In the genomic region with DNA sequence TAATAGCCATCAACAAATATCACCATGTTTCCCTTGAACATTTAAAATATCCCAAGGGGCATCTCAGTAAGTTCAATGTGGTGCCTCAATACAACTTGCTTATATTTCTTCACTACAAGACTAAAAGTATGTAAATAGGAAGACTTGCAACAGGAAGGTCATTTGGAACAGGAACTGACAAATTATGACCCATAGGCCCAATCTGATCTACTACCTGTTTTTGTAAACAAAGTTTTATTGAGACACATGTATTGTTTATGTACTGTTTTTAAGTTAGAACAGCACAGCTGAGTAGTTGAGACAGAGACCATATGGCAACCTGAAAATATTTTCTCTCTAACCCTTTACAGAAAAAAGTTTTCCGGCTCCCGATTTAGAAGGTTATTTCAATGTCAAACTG, we compare ENCODE assay signal across 26 cellular contexts.
"Had no signal": no experiment of that assay in that cellular context is flagged by ENCODE, and none has a peak within 500 bp of the region (broad histone marks: within the 10 kb centered on the region; RNA-seq: fewer than 3 reads in every experiment).

No MANE protein-coding gene starts in this region.

- H3K4me3 ChIP-seq: coronary artery, gastroesophageal sphincter, heart right ventricle had no signal

- ATAC-seq: activated T-cell treated with anti-CD3 and anti-CD28 coated beads, Interleukin-2, amount 50 U/mL, for 4 hours; activated T-helper 17 cell treated with anti-CD3 and anti-CD28 coated beads, Interleukin-2, amount 50 U/mL, for 72 hours; effector memory CD8-positive, alpha-beta T cell; esophagus mucosa; foreskin keratinocyte; gastroesophageal sphincter; heart right ventricle; T-helper 17 cell had no signal

- DNase-seq: activated CD4-positive, alpha-beta memory T cell treated with anti-CD3 and anti-CD28 coated beads, Interleukin-2, amount 10 ng/mL, durations not matched to agents 7 days and 5 days; activated CD4-positive, alpha-beta T cell treated with anti-CD3 and anti-CD28 coated beads for 4 hours; activated CD4-positive, alpha-beta T cell treated with anti-CD3 and anti-CD28 coated beads, Interleukin-2, amount 10 ng/mL, durations not matched to agents 7 days and 5 days; activated CD4-positive, alpha-beta T cell treated with anti-CD3 and anti-CD28 coated beads, Interleukin-2, amount 50 U/mL, for 4 hours; activated CD4-positive, CD25-positive, alpha-beta regulatory T cell; activated CD4-positive, CD25-positive, alpha-beta regulatory T cell treated with anti-CD3 and anti-CD28 coated beads, Interleukin-2, amount 50 U/mL, for 72 hours; activated effector memory CD4-positive, alpha-beta T cell treated with Interleukin-2 at 50 U/mL for 16 hours; activated gamma-delta T cell treated with Interleukin-2 at 50 U/mL for 16 hours; activated naive CD4-positive, alpha-beta T cell treated with anti-CD3 and anti-CD28 coated beads, Interleukin-2, amount 50 U/mL, for 16 hours; activated naive CD4-positive, alpha-beta T cell treated with Interleukin-2 at 50 U/mL for 16 hours; activated T-cell treated with anti-CD3 and anti-CD28 coated beads, Interleukin-2, amount 50 U/mL, for 4 hours; amniotic stem cell; anterior cingulate cortex; brain microvascular endothelial cell; effector CD4-positive, alpha-beta T cell; effector memory CD8-positive, alpha-beta T cell; foreskin keratinocyte; heart right ventricle; T-helper 1 cell; T-helper 17 cell had no signal

- H3K27me3 ChIP-seq: brain microvascular endothelial cell, foreskin keratinocyte, gastroesophageal sphincter, heart right ventricle had no signal

- H3K4me1 ChIP-seq: foreskin keratinocyte, gastroesophageal sphincter, heart right ventricle had no signal

- H3K9me3 ChIP-seq: gastroesophageal sphincter had no signal

- H3K36me3 ChIP-seq: brain microvascular endothelial cell, gastroesophageal sphincter, heart right ventricle had no signal

- FAIRE-seq: astrocyte, bronchial epithelial cell had no signal

- H3K27ac ChIP-seq: brain microvascular endothelial cell, coronary artery, foreskin keratinocyte, gastroesophageal sphincter, heart right ventricle had no signal
